ENCODE assay signal across 21 cellular contexts in genomic region chr6:108793449-108794134, GRCh38. TPM values are rescaled to one million over a fixed set of nuclear protein-coding genes. Genes with fewer than 3 reads are reported as not detected.
DNase-seq lines count a peak whose midpoint lies in the region; ATAC-seq and TF ChIP-seq lines count a peak whose summit lies in the region.
"Had no signal": no experiment of that assay in that cellular context is flagged by ENCODE, and none has a peak within 500 bp of the region (broad histone marks: within the 10 kb centered on the region; RNA-seq: fewer than 3 reads in every experiment).

No MANE protein-coding gene starts in this region.

- H3K4me3 ChIP-seq in body of pancreas (no peak overlapping the region), right lobe of liver (no peak overlapping the region)
- H3K4me3 ChIP-seq: MG63 had no signal

- H3K27ac ChIP-seq in body of pancreas = peak overlapping the region in 1 of 4 donors; percentile 22
- peak overlapping the region in 1 of 3 donors; percentile 27 for H3K27ac ChIP-seq in right lobe of liver
- H3K27ac ChIP-seq: C4-2B had no signal

- H3K9me3 ChIP-seq in body of pancreas = no peaks in the 10 kb centered on the region
- no peaks in the 10 kb centered on the region for H3K9me3 ChIP-seq in right lobe of liver
- H3K9me3 ChIP-seq: MG63 had no signal

- DNase-seq in DMS53 (lab: John Stamatoyannopoulos, UW) (peak; percentile 62), HuH-7.5 (ENCODE audit: low spot score) (peak; percentile 46), body of pancreas (no peak), right lobe of liver (no peak), NCI-H2107 treated with DMSO at 0.1 percent for 48 hours (lab: John Stamatoyannopoulos, UW; ENCODE audit: unreplicated experiment) (no peak), ecto neural progenitor cell (ENCODE audit: low spot score) (no peak), SHP77 treated with DMSO at 0.1 percent for 48 hours (lab: John Stamatoyannopoulos, UW) (no peak)
- DNase-seq: DMS79 treated with DMSO at 0.1 percent for 48 hours; GOT3; Kasumi-1; MG63; NCI-H1417; NCI-H187; NCI-H2107; NCI-H748 treated with DMSO at 0.1 percent for 48 hours; NK-92 treated with Interleukin-12 subunit alpha and Interleukin-12 subunit beta, amount 100 ng/mL, for 24 hours; T-helper 17 cell had no signal

- H3K4me1 ChIP-seq in body of pancreas (peaks cover 57% of the 10 kb centered on the region), right lobe of liver (peaks cover 0 to 54% (median 27%) of the 10 kb centered on the region in 4 donors)

- TF ChIP-seq CTCF in body of pancreas (IDR thresholded peaks at IDR 0.05) (no peak), right lobe of liver (IDR thresholded peaks at IDR 0.05) (no peak)

- H3K27me3 ChIP-seq in body of pancreas = no peaks in the 10 kb centered on the region
- H3K27me3 ChIP-seq in right lobe of liver = no peaks in the 10 kb centered on the region
- H3K27me3 ChIP-seq: MG63 had no signal

- 34 to 45% methylated on average over 4 of the region's 4 CpGs for WGBS in body of pancreas, 2 donors
- WGBS in right lobe of liver (ENCODE audit: insufficient coverage, low coverage, low lambda C conversion rate, missing lambda C conversion rate) = 46% methylated on average over 4 of the region's 4 CpGs

- no peak for TF ChIP-seq POLR2A in body of pancreas (IDR thresholded peaks at IDR 0.05)
- no peak for TF ChIP-seq POLR2A in right lobe of liver (IDR thresholded peaks at IDR 0.05)

- H3K36me3 ChIP-seq in body of pancreas (replicated peaks in 1 of 2; ENCODE audit: insufficient read depth in 1 of 2, low read depth in 2 of 2) (no peaks in the 10 kb centered on the region), right lobe of liver (no peaks in the 10 kb centered on the region)
- H3K36me3 ChIP-seq: MG63 had no signal

- intact Hi-C loops in body of pancreas (cut with DNase I) (no loop called here), right lobe of liver (cut with DNase I) (no loop called here)

- peak; percentile 26 for ATAC-seq in body of pancreas
- peak; percentile 70 to 75 (median 74) for ATAC-seq in right lobe of liver
- ATAC-seq in HG02678 (IDR thresholded peaks at IDR 0.05; ENCODE audit: unreplicated experiment) = no peak
- ATAC-seq: HCT116, Panc1, T-helper 17 cell had no signal

RNA-seq across cellular contexts. Expression of gene ARMC2, which starts 54.6 kb away (rescaled TPM):
- total RNA-seq in body of pancreas (1 to 10 TPM in 1 of 2 donors, under 1 TPM in 1; 0.66 to 1.6 TPM), right lobe of liver (1 to 10 TPM in 3 of 6 experiments, under 1 TPM in 3; 0.86 to 1.9 (median 1.0) TPM)

Comparison
In these comparisons a context has a peak if more than half of its experiments do, and no peak if none do; other contexts are left out.
1. DNase-seq: peak in DMS53 (single experiment) and HuH-7.5 (single experiment); none in body of pancreas (0 of 4), right lobe of liver (0 of 3), NCI-H2107 treated with DMSO at 0.1 percent for 48 hours (single experiment), ecto neural progenitor cell (single experiment) and SHP77 treated with DMSO at 0.1 percent for 48 hours (single experiment).